In the genomic region with DNA sequence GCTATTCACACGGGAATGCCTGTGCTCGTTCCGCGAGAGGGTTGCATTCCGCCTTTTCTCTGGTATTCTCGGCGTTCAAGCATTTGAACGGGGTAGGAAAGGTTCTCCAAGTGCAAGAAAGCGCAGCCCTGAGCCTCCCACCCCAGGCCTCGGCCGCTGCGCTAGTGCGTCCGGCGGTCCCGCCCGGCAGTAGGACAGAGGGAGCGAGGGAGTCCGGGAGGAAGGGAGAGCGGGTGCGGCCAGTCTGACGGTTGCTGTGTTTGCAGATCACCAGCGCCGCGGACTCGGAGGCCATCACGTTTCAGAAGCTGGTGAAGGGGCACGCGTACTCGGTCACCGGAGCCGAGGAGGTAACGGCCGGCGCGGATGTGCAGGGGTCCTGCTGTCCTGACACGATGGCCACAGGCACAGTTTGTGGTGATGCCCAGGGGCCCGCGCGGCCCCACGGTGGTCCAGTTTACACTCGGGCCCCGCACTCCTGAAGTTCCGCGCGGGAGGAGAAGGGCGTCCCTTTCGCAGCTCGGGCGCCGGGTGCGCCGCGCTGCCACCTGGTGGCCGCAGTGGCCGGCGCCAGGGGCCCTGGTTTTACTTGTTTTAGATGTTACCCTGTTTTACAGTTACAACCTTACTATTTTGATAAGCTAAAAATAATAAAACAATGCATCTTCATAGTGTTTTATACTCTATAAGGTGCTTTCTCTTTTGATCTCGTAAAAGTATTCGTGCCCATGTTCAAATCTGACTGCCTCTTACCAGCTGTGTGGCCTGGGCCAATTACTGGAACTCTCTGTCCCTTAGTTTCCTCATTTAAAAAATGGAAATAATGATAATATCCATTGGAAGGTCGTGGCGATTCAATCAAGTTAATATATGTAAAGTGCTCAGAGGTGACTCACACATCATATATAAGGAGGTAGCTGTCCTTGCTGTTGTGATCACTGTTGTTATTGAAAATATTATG, we compare ENCODE assay signal across 1 cellular context.
TF ChIP-seq lines count a peak whose summit lies in the region.

No MANE protein-coding gene starts in this region.

TF ChIP-seq in H1, 55 proteins besides CTCF, POLR2A, EP300 and RAD21:
- TF ChIP-seq SUZ12 (IDR thresholded peaks at IDR 0.05; ENCODE audit: low read length) (peak; percentile 60; the same call in 1 of the 2 replicates), SP2 (IDR thresholded peaks at IDR 0.05; ENCODE audit: low read length) (no peak), EZH2 (IDR thresholded peaks at IDR 0.05; ENCODE audit: low read depth, low read length, severe bottlenecking) (peak; percentile 58), HDAC2 (IDR thresholded peaks at IDR 0.05; ENCODE audit: borderline replicate concordance in 1 of 2, low read depth in 2 of 2, low read length in 2 of 2) (0 out of 4 replicates have a peak, but pooled peaks of 1 of the 2 experiments have one; percentile 47), JUN (IDR thresholded peaks at IDR 0.05; ENCODE audit: low read depth, low read length) (no peak), BACH1 (IDR thresholded peaks at IDR 0.05; ENCODE audit: low read length) (peak; percentile 52; the same call in 1 of the 2 replicates), HDAC6 (IDR thresholded peaks at IDR 0.05; ENCODE audit: low read depth, low read length) (no peak), GABPA (IDR thresholded peaks at IDR 0.05; ENCODE audit: borderline replicate concordance, insufficient read depth, low read length) (peak; percentile 66; the same call in 1 of the 2 replicates), ASH2L (IDR thresholded peaks at IDR 0.05; ENCODE audit: low read length) (peak; percentile 77), RBBP5 (IDR thresholded peaks at IDR 0.05; ENCODE audit: borderline replicate concordance, low read depth, low read length) (0 out of 2 replicates have a peak, but pooled peaks have one; percentile 58), CHD2 (IDR thresholded peaks at IDR 0.05; ENCODE audit: low read length) (no peak; the same call in 1 of the 2 replicates), YY1 (IDR thresholded peaks at IDR 0.05; ENCODE audit: low read depth, low read length) (peak; percentile 50; the same call in 1 of the 2 replicates), POLR2AphosphoS5 (IDR thresholded peaks at IDR 0.05; ENCODE audit: low read depth, low read length) (no peak), CREB1 (IDR thresholded peaks at IDR 0.05) (no peak), KDM4A (IDR thresholded peaks at IDR 0.05; ENCODE audit: low read depth, low read length, severe bottlenecking) (peak; percentile 96), SIN3A (conservative IDR thresholded peaks at IDR 0.05 in 1 of 2, IDR thresholded peaks at IDR 0.05 in 1 of 2; ENCODE audit: low read depth in 1 of 2, low read length in 2 of 2) (0 out of 4 replicates have a peak, but pooled peaks of 1 of the 2 experiments have one; percentile 28), RFX5 (IDR thresholded peaks at IDR 0.05; ENCODE audit: borderline replicate concordance, low read depth, low read length) (no peak), PHF8 (conservative IDR thresholded peaks at IDR 0.05; ENCODE audit: low read depth, low read length) (0 out of 2 replicates have a peak, but pooled peaks have one; percentile 17)
- TF ChIP-seq, protein P1, sequence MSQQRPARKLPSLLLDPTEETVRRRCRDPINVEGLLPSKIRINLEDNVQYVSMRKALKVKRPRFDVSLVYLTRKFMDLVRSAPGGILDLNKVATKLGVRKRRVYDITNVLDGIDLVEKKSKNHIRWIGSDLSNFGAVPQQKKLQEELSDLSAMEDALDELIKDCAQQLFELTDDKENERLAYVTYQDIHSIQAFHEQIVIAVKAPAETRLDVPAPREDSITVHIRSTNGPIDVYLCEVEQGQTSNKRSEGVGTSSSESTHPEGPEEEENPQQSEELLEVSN (IDR thresholded peaks at IDR 0.05): peak; percentile 67; the same call in 1 of the 2 replicates
- TF ChIP-seq, protein P2, sequence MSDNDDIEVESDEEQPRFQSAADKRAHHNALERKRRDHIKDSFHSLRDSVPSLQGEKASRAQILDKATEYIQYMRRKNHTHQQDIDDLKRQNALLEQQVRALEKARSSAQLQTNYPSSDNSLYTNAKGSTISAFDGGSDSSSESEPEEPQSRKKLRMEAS (IDR thresholded peaks at IDR 0.05): peak; percentile 10; the same call in 1 of the 2 replicates
